In the genomic region with DNA sequence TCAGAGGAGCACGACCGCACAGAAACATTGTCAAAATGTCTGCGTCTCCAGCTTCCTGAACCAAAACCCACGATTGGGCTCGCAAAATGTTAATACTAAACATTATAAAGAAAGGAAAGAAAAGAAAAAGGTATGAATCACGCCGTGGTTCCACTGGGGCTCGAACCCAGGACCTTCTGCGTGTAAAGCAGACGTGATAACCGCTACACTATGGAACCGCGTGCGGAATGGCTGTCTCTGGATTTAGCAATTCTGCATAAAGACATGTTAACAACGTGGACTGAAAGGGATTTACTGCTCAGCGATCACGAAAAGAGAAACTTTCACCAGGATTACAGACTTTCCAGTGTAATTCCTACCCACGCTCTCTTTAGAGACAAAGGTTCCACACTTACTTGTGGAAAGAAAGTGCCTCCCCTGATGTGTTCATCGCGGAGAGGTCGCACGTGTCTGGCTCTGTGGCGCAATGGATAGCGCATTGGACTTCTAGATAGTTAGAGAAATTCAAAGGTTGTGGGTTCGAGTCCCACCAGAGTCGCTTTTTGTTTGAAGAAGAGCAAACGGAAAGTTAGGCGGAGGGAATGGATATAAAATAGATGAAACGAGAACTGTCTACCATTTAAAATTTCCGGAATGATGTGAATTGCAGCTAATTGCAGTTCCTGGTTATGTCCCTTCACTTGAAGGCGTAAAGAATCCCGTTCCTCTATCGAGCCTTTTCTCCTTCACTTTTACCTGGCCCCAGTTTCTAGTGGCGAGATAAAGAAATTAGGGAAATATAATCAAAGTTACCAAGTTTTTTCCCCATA, we compare ENCODE assay signal across 1 cellular context.
A peak's percentile ranks its signal among the peaks of the same experiment; 100 is the strongest.
TF ChIP-seq lines count a peak whose summit lies in the region.

No MANE protein-coding gene starts in this region.

TF ChIP-seq in IMR-90, 13 proteins besides CTCF, POLR2A, EP300 and RAD21:
- TF ChIP-seq BHLHE40 (IDR thresholded peaks at IDR 0.05; ENCODE audit: low read depth, low read length) (peak; percentile 97), CHD1 (IDR thresholded peaks at IDR 0.05; ENCODE audit: low read depth, low read length) (no peak), NFE2L2 (IDR thresholded peaks at IDR 0.05; ENCODE audit: low read depth, low read length) (no peak), USF2 (IDR thresholded peaks at IDR 0.05; ENCODE audit: low read depth, low read length) (peak; percentile 58), CEBPB (IDR thresholded peaks at IDR 0.05; ENCODE audit: low read depth, low read length) (peak; percentile 89), MXI1 (IDR thresholded peaks at IDR 0.05; ENCODE audit: borderline replicate concordance, low read depth, low read length) (peak; percentile 78)
- TF ChIP-seq, protein P1, sequence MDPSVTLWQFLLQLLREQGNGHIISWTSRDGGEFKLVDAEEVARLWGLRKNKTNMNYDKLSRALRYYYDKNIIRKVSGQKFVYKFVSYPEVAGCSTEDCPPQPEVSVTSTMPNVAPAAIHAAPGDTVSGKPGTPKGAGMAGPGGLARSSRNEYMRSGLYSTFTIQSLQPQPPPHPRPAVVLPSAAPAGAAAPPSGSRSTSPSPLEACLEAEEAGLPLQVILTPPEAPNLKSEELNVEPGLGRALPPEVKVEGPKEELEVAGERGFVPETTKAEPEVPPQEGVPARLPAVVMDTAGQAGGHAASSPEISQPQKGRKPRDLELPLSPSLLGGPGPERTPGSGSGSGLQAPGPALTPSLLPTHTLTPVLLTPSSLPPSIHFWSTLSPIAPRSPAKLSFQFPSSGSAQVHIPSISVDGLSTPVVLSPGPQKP (IDR thresholded peaks at IDR 0.05; ENCODE audit: borderline replicate concordance, low read depth, low read length), result no peak
